In genomic region chr5:57832873-57833272, GRCh38 we compare ENCODE assay signal across 2 cellular contexts.
TF ChIP-seq lines count a peak whose summit lies in the region.

No MANE protein-coding gene starts in this region.

TF ChIP-seq in HCT116, 20 proteins besides CTCF, POLR2A, EP300 and RAD21:
- TF ChIP-seq JUND (IDR thresholded peaks at IDR 0.05): no peak
- no peak for TF ChIP-seq CEBPB (IDR thresholded peaks at IDR 0.05; ENCODE audit: low read depth)
- TF ChIP-seq ELF1 (IDR thresholded peaks at IDR 0.05; ENCODE audit: borderline replicate concordance, low read depth): no peak
- no peak for TF ChIP-seq ZNF274 (IDR thresholded peaks at IDR 0.05; ENCODE audit: low read depth, low read length)
- no peak for TF ChIP-seq ZFX (IDR thresholded peaks at IDR 0.05)
- no peak for TF ChIP-seq SIN3A (IDR thresholded peaks at IDR 0.05; ENCODE audit: low read depth)
- no peak for TF ChIP-seq TCF7L2 (IDR thresholded peaks at IDR 0.05; ENCODE audit: borderline replicate concordance, extremely low read depth, insufficient read depth, insufficient read length)
- TF ChIP-seq SP1 (IDR thresholded peaks at IDR 0.05; ENCODE audit: low read depth): no peak
- no peak for TF ChIP-seq CBX3 (IDR thresholded peaks at IDR 0.05; ENCODE audit: low read depth)
- TF ChIP-seq EZH2phosphoT487 (IDR thresholded peaks at IDR 0.05; ENCODE audit: borderline replicate concordance): no peak
- no peak for TF ChIP-seq SRF (IDR thresholded peaks at IDR 0.05; ENCODE audit: low read depth)
- no peak for TF ChIP-seq FOSL1 (IDR thresholded peaks at IDR 0.05; ENCODE audit: low read depth)
- no peak for TF ChIP-seq YY1 (IDR thresholded peaks at IDR 0.05; ENCODE audit: extremely low read depth, insufficient replicate concordance, low read depth, low read length)
- no peak for TF ChIP-seq EGR1 (IDR thresholded peaks at IDR 0.05; ENCODE audit: low read depth)
- TF ChIP-seq MAX (IDR thresholded peaks at IDR 0.05): no peak
- TF ChIP-seq REST (IDR thresholded peaks at IDR 0.05; ENCODE audit: low read depth): no peak

TF ChIP-seq in endothelial cell of umbilical vein, 7 proteins besides CTCF, POLR2A, EP300 and RAD21:
- TF ChIP-seq JUN (IDR thresholded peaks at IDR 0.05; ENCODE audit: borderline replicate concordance, insufficient read depth, insufficient read length, low read depth) (no peak), GATA2 (IDR thresholded peaks at IDR 0.05; ENCODE audit: insufficient read depth, insufficient read length, low read depth, low read length) (peak; percentile 54), MYC (IDR thresholded peaks at IDR 0.05; ENCODE audit: low read depth, low read length) (no peak)
